Comparison of ENCODE assay signal across 12 cellular contexts in the genomic region with DNA sequence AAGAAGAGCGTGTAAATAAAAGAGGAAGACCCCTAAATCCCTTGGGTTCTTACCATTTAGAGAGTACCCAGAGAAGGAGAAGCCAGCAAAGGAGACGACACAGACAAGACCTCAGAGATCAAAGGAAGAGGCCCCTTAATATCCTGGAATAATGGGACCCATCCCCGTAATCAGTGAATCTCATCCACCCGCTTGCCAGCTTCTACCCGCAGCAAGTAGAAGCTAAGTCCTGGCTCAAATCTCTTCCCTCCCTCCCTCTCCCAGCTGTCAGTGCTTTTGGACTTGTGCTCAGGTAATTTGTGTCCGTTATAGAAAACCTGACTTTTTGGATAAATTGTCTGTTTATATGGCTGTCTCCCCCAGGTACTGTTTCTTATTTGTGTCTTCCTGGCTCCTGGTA. TPM values are rescaled to one million over a fixed set of nuclear protein-coding genes. Genes with fewer than 3 reads are reported as not detected.
DNase-seq lines count a peak whose midpoint lies in the region; ATAC-seq, FAIRE-seq and TF ChIP-seq lines count a peak whose summit lies in the region.
"Had no signal": no experiment of that assay in that cellular context is flagged by ENCODE, and none has a peak within 500 bp of the region (broad histone marks: within the 10 kb centered on the region; RNA-seq: fewer than 3 reads in every experiment).

No MANE protein-coding gene starts in this region.

- H3K4me3 ChIP-seq in HepG2 (replicated peaks in 1 of 3; ENCODE audit: insufficient read depth in 1 of 3, low read depth in 2 of 3, low read length in 3 of 3) (no peak overlapping the region), right lobe of liver (no peak overlapping the region), adrenal gland (no peak overlapping the region), vagina (peak overlapping the region in 1 of 2 donors; percentile 89), HAP-1 (no peak overlapping the region)
- no peak overlapping the region for H3K4me3 ChIP-seq in naive thymus-derived CD4-positive, alpha-beta T cell (ENCODE audit: low read length)

- no peak for TF ChIP-seq RAD21 in HepG2 (CRISPR knock-in tag; IDR thresholded peaks at IDR 0.05)

- peaks cover 54 to 77% (median 73%) of the 10 kb centered on the region in 7 donors for H3K4me1 Mint-ChIP-seq in naive thymus-derived CD4-positive, alpha-beta T cell

- H3K27ac ChIP-seq in HepG2 (ENCODE audit: extremely low read length, insufficient read depth, low read length) (no peak overlapping the region), right lobe of liver (no peak overlapping the region), adrenal gland (peak overlapping the region in 3 of 5 donors; percentile 86 to 99 (median 88)), vagina (peak overlapping the region; percentile 96)
- H3K27ac ChIP-seq in naive thymus-derived CD4-positive, alpha-beta T cell (ENCODE audit: low read depth, low read length): no peak overlapping the region

- peak overlapping the region in 8 of 10 donors; percentile 17 to 98 (median 94) for H3K4me3 Mint-ChIP-seq in naive thymus-derived CD4-positive, alpha-beta T cell

- no TSS peak for BruUV-seq in HepG2 (replicated peaks; lab: Mats Ljungman, UMichigan)

- no peaks in the 10 kb centered on the region for H3K9me3 ChIP-seq in HepG2 (ENCODE audit: low read length)
- no peaks in the 10 kb centered on the region for H3K9me3 ChIP-seq in right lobe of liver
- H3K9me3 ChIP-seq in adrenal gland (replicated peaks in 1 of 3): no peaks in the 10 kb centered on the region
- H3K9me3 ChIP-seq in naive thymus-derived CD4-positive, alpha-beta T cell (ENCODE audit: control insufficient read depth in 2 of 3, low read length in 3 of 3): no peaks in the 10 kb centered on the region
- H3K9me3 ChIP-seq in vagina: no peaks in the 10 kb centered on the region
- no peaks in the 10 kb centered on the region for H3K9me3 ChIP-seq in HAP-1

- TF ChIP-seq POLR2A in HepG2 (IDR thresholded peaks at IDR 0.05; ENCODE audit: insufficient read depth in 1 of 2, low read depth in 2 of 2, low read length in 2 of 2) (no peak), right lobe of liver (IDR thresholded peaks at IDR 0.05) (no peak), adrenal gland (IDR thresholded peaks at IDR 0.05) (no peak), vagina (IDR thresholded peaks at IDR 0.05) (no peak)

- CTCF ChIA-PET in HepG2 (lab: Yijun Ruan, JAX; ENCODE audit: low intra/inter-chr PET ratio, low total read pairs): no interaction called here
- CTCF ChIA-PET in naive thymus-derived CD4-positive, alpha-beta T cell (lab: Charles Lee): interaction anchor here (1.0 to 1.7 kb wide), 2 partner anchors 9 to 52 kb away, joined by 3 to 5 read pairs; no protein-coding TSS in a partner anchor

- FAIRE-seq in HepG2 (lab: Jason Lieb, UNC): no peak
- FAIRE-seq: D721Med had no signal

- H3K4me2 ChIP-seq in HepG2 (ENCODE audit: low read depth, low read length): 0 out of 2 replicates have a peak overlapping the region, but pooled peaks have one; percentile 93

- DNase-seq in HepG2 (ENCODE audit: low spot score) (no peak), right lobe of liver (no peak), adrenal gland (no peak), vagina (ENCODE audit: extremely low spot score in 2 of 2) (no peak), HAP-1 (ENCODE audit: low spot score in 2 of 2) (no peak)
- no peak for DNase-seq in naive thymus-derived CD4-positive, alpha-beta T cell
- DNase-seq in activated CD4-positive, CD25-positive, alpha-beta regulatory T cell treated with anti-CD3 and anti-CD28 coated beads, Interleukin-2, amount 50 U/mL, for 72 hours: no peak
- no peak for DNase-seq in stimulated activated CD4-positive, alpha-beta T cell treated with anti-CD3 and anti-CD28 coated beads, Interleukin-4, amount 100 ng/mL, for 24 hours
- DNase-seq: activated CD8-positive, alpha-beta memory T cell treated with anti-CD3 and anti-CD28 coated beads for 24 hours; Kasumi-1; kidney glomerular epithelial cell had no signal

- ATAC-seq in HepG2 (no peak), right lobe of liver (no peak)
- ATAC-seq in naive thymus-derived CD4-positive, alpha-beta T cell: no peak

- TF ChIP-seq EP300 in HepG2 (IDR thresholded peaks at IDR 0.05; ENCODE audit: low read depth in 2 of 2, low read length in 2 of 2): no peak
- no peak for TF ChIP-seq EP300 in HepG2 (CRISPR knock-in tag; IDR thresholded peaks at IDR 0.05; ENCODE audit: borderline replicate concordance)

- no peaks in the 10 kb centered on the region for H3K27me3 Mint-ChIP-seq in naive thymus-derived CD4-positive, alpha-beta T cell

- 95% methylated on average over 6 of the region's 6 CpGs for WGBS in HepG2 (ENCODE audit: low lambda C conversion rate)
- WGBS in right lobe of liver (ENCODE audit: insufficient coverage, low coverage, low lambda C conversion rate, missing lambda C conversion rate): 89% methylated on average over 4 of the region's 6 CpGs
- WGBS in adrenal gland, 4 donors: 92 to 95% (median 94%) methylated on average over 6 of the region's 6 CpGs

- peaks cover 9% of the 10 kb centered on the region; the same call in 1 of the 2 replicates for H4K20me1 ChIP-seq in HepG2 (ENCODE audit: insufficient read depth, low read length)

- intact Hi-C loops in HepG2 (cut with micrococcal nuclease; ENCODE audit: unreplicated experiment): no loop called here
- intact Hi-C loops in right lobe of liver (cut with DNase I): loop anchor here in 1 of 2 donors (10.0 kb wide), 1 partner anchor 48 kb away; no protein-coding TSS in a partner anchor
- intact Hi-C loops in adrenal gland (cut with DNase I): no loop called here
- intact Hi-C loops in naive thymus-derived CD4-positive, alpha-beta T cell (cut with micrococcal nuclease): loop anchor here (5.0 to 10.0 kb wide), 7 partner anchors 95 to 1835 kb away; a partner anchor contains a TSS
- intact Hi-C loops in vagina (cut with DNase I): no loop called here

- POLR2A ChIA-PET in HepG2 (lab: Yijun Ruan, JAX): no interaction called here
- POLR2A ChIA-PET in naive thymus-derived CD4-positive, alpha-beta T cell (lab: Charles Lee): interaction anchor here (0.6 to 1.2 kb wide), 3 partner anchors 10 to 28 kb away, joined by 3 read pairs; no protein-coding TSS in a partner anchor

- H3K9ac ChIP-seq in HepG2 (ENCODE audit: insufficient read depth, low read depth, low read length): no peak overlapping the region

- H3K79me2 ChIP-seq in HepG2 (ENCODE audit: insufficient read depth, low read length): peaks cover 57% of the 10 kb centered on the region

- peak overlapping the region; percentile 65 to 99 (median 96) for H3K27ac Mint-ChIP-seq in naive thymus-derived CD4-positive, alpha-beta T cell

- H3K27me3 ChIP-seq in HepG2 (ENCODE audit: control insufficient read depth in 1 of 2, insufficient read depth in 2 of 2, low read length in 2 of 2): no peaks in the 10 kb centered on the region; a peak in 1 of 5 replicates
- H3K27me3 ChIP-seq in right lobe of liver: no peaks in the 10 kb centered on the region
- H3K27me3 ChIP-seq in adrenal gland: no peaks in the 10 kb centered on the region
- no peaks in the 10 kb centered on the region for H3K27me3 ChIP-seq in naive thymus-derived CD4-positive, alpha-beta T cell (ENCODE audit: control insufficient read depth in 2 of 2, insufficient read depth in 2 of 2, low read length in 2 of 2)
- H3K27me3 ChIP-seq in vagina: no peaks in the 10 kb centered on the region
- H3K27me3 ChIP-seq in HAP-1 (ENCODE audit: low read depth): no peaks in the 10 kb centered on the region

- H3K9me3 Mint-ChIP-seq in naive thymus-derived CD4-positive, alpha-beta T cell: peaks cover 0 to 5% (median 0%) of the 10 kb centered on the region in 11 donors

- H3K4me1 ChIP-seq in HepG2 (ENCODE audit: insufficient read depth, low read length) (peaks cover 79% of the 10 kb centered on the region), right lobe of liver (peaks cover 4 to 42% (median 9%) of the 10 kb centered on the region in 4 donors), adrenal gland (replicated peaks in 1 of 2) (peaks cover 48 to 75% of the 10 kb centered on the region in 2 donors), vagina (peaks cover 82% of the 10 kb centered on the region), HAP-1 (peaks cover 34% of the 10 kb centered on the region)
- peaks cover 23 to 29% of the 10 kb centered on the region in 2 donors for H3K4me1 ChIP-seq in naive thymus-derived CD4-positive, alpha-beta T cell (ENCODE audit: control insufficient read depth in 2 of 2, insufficient read depth in 2 of 2, low read length in 2 of 2)

- TF ChIP-seq CTCF in HepG2 (CRISPR knock-in tag; IDR thresholded peaks at IDR 0.05) (no peak), right lobe of liver (IDR thresholded peaks at IDR 0.05) (no peak), adrenal gland (IDR thresholded peaks at IDR 0.05) (no peak), vagina (IDR thresholded peaks at IDR 0.05) (no peak)

- no peak overlapping the region for H2AFZ ChIP-seq in HepG2 (ENCODE audit: low read length)

- in situ Hi-C loops in HepG2 (cut with HindIII; ENCODE audit: extremely low pct_ligation_motif_present, low pct_unique_long_range_greater_than_20kb) (no loop called here), HAP-1 (cut with MboI; ENCODE audit: low sequenced_read_pairs) (no loop called here)

- H3K36me3 ChIP-seq in HepG2 (replicated peaks in 1 of 2; ENCODE audit: control insufficient read depth in 1 of 2, insufficient read depth in 2 of 2, low read length in 2 of 2) (peaks cover 0 to 3% of the 10 kb centered on the region in 2 experiments; a peak in 2 of 5 replicates), right lobe of liver (no peaks in the 10 kb centered on the region), adrenal gland (replicated peaks in 1 of 2) (peaks cover 0 to 4% of the 10 kb centered on the region in 2 donors), vagina (no peaks in the 10 kb centered on the region), HAP-1 (replicated peaks) (no peaks in the 10 kb centered on the region)
- H3K36me3 ChIP-seq in naive thymus-derived CD4-positive, alpha-beta T cell (ENCODE audit: control insufficient read depth in 2 of 3, insufficient read depth in 3 of 3, low read length in 3 of 3): peaks cover 0 to 6% (median 0%) of the 10 kb centered on the region in 3 experiments

- H3K36me3 Mint-ChIP-seq in naive thymus-derived CD4-positive, alpha-beta T cell: peaks cover 4 to 40% (median 5%) of the 10 kb centered on the region in 5 donors

RNA-seq across cellular contexts. Expression of a gene that starts 1.9 kb away (rescaled TPM):
- 82.6 and 106 TPM in 2 replicates for total RNA-seq in HepG2 (2016; rRNA removed; fragmentation: Illumina TruSeq; extraction: Trizol)
- 95.5 and 110 TPM in 2 replicates for total RNA-seq in HepG2 (2016; cell fraction: cytosol; rRNA removed; fragmentation: Illumina TruSeq; extraction: Trizol; ENCODE audit: low read depth)
- 87.8 and 105 TPM in 2 replicates for total RNA-seq in HepG2 (2016; cell fraction: insoluble cytoplasmic fraction; rRNA removed; fragmentation: Illumina TruSeq; extraction: Trizol)
- 174 and 185 TPM in 2 replicates for total RNA-seq in HepG2 (2016; cell fraction: membrane; rRNA removed; fragmentation: Illumina TruSeq; extraction: Trizol)
- 39.6 and 43.2 TPM in 2 replicates for total RNA-seq in HepG2 (2016; cell fraction: nucleus; rRNA removed; fragmentation: Illumina TruSeq; extraction: Trizol)
- polyA plus RNA-seq in HepG2 (2011; rRNA removed): 46.1 and 59.2 TPM in 2 replicates
- 37.9 and 54.1 TPM in 2 replicates for polyA plus RNA-seq in HepG2 (2011; cell fraction: cytosol; rRNA removed)
- 18.8 and 19.1 TPM in 2 replicates for polyA plus RNA-seq in HepG2 (2011; cell fraction: nucleus; rRNA removed)
- polyA plus RNA-seq in HepG2 (2012): 51.6 and 58.6 TPM in 2 replicates
- 162 and 195 TPM in 2 replicates for polyA plus RNA-seq in HepG2 (2016; cell fraction: cytosol; fragmentation: Illumina TruSeq; extraction: Trizol; ENCODE audit: low read depth)
- polyA plus RNA-seq in HepG2 (2016; cell fraction: insoluble cytoplasmic fraction; fragmentation: Illumina TruSeq; extraction: Trizol; ENCODE audit: low read depth): 151 and 158 TPM in 2 replicates
- 245 TPM in 2 replicates for polyA plus RNA-seq in HepG2 (2016; cell fraction: membrane; fragmentation: Illumina TruSeq; extraction: Trizol; ENCODE audit: low read depth)
- polyA plus RNA-seq in HepG2 (2016; cell fraction: nucleus; fragmentation: Illumina TruSeq; extraction: Trizol; ENCODE audit: insufficient read depth, low read depth): 81.9 and 88.0 TPM in 2 replicates
- 6.1 and 16.0 TPM in 2 replicates for polyA minus RNA-seq in HepG2 (2011; rRNA and poly(A)+ RNA removed; ENCODE audit: low replicate concordance)
- polyA minus RNA-seq in HepG2 (2011; cell fraction: cytosol; rRNA and poly(A)+ RNA removed): 23.7 and 24.1 TPM in 2 replicates
- 16.4 and 21.4 TPM in 2 replicates for polyA minus RNA-seq in HepG2 (2011; cell fraction: nucleus; rRNA and poly(A)+ RNA removed)
- total RNA-seq in right lobe of liver: 100 to 1,000 TPM in 1 of 6 experiments, 10 to 100 TPM in 5; 32.4 to 102 (median 37.9) TPM
- total RNA-seq in adrenal gland: 10 to 100 TPM; 18.0 to 64.4 (median 36.5) TPM
- 10 to 100 TPM; 35.0 to 74.0 (median 54.8) TPM for polyA plus RNA-seq in adrenal gland
- 10 to 100 TPM; 13.4 to 29.1 (median 20.0) TPM for total RNA-seq in naive thymus-derived CD4-positive, alpha-beta T cell
- 10 to 100 TPM; 33.3 to 43.8 TPM for polyA plus RNA-seq in naive thymus-derived CD4-positive, alpha-beta T cell
- total RNA-seq in vagina: 23.6 TPM

RNA-seq across cellular contexts. Expression of a gene that starts 2.3 kb away (rescaled TPM):
- 19.3 and 26.1 TPM in 2 replicates for total RNA-seq in HepG2 (2016; rRNA removed; fragmentation: Illumina TruSeq; extraction: Trizol)
- total RNA-seq in HepG2 (2016; cell fraction: cytosol; rRNA removed; fragmentation: Illumina TruSeq; extraction: Trizol; ENCODE audit: low read depth): 5.0 and 5.9 TPM in 2 replicates
- total RNA-seq in HepG2 (2016; cell fraction: insoluble cytoplasmic fraction; rRNA removed; fragmentation: Illumina TruSeq; extraction: Trizol): 19.9 and 24.5 TPM in 2 replicates
- 16.0 and 17.0 TPM in 2 replicates for total RNA-seq in HepG2 (2016; cell fraction: membrane; rRNA removed; fragmentation: Illumina TruSeq; extraction: Trizol)
- total RNA-seq in HepG2 (2016; cell fraction: nucleus; rRNA removed; fragmentation: Illumina TruSeq; extraction: Trizol): 14.7 and 15.1 TPM in 2 replicates
- 5.0 and 6.3 TPM in 2 replicates for polyA plus RNA-seq in HepG2 (2011; rRNA removed)
- 3.9 and 4.7 TPM in 2 replicates for polyA plus RNA-seq in HepG2 (2011; cell fraction: cytosol; rRNA removed)
- 12.3 and 12.9 TPM in 2 replicates for polyA plus RNA-seq in HepG2 (2011; cell fraction: nucleus; rRNA removed)
- polyA plus RNA-seq in HepG2 (2012): 5.8 and 5.9 TPM in 2 replicates
- polyA plus RNA-seq in HepG2 (2016; cell fraction: cytosol; fragmentation: Illumina TruSeq; extraction: Trizol; ENCODE audit: low read depth): 0.90 and 1.3 TPM in 2 replicates
- 10.0 and 11.9 TPM in 2 replicates for polyA plus RNA-seq in HepG2 (2016; cell fraction: insoluble cytoplasmic fraction; fragmentation: Illumina TruSeq; extraction: Trizol; ENCODE audit: low read depth)
- 4.5 and 5.0 TPM in 2 replicates for polyA plus RNA-seq in HepG2 (2016; cell fraction: membrane; fragmentation: Illumina TruSeq; extraction: Trizol; ENCODE audit: low read depth)
- polyA plus RNA-seq in HepG2 (2016; cell fraction: nucleus; fragmentation: Illumina TruSeq; extraction: Trizol; ENCODE audit: insufficient read depth, low read depth): 19.3 and 20.7 TPM in 2 replicates
- polyA minus RNA-seq in HepG2 (2011; rRNA and poly(A)+ RNA removed; ENCODE audit: low replicate concordance): 4.9 and 13.7 TPM in 2 replicates
- 9.6 and 11.5 TPM in 2 replicates for polyA minus RNA-seq in HepG2 (2011; cell fraction: cytosol; rRNA and poly(A)+ RNA removed)
- polyA minus RNA-seq in HepG2 (2011; cell fraction: nucleus; rRNA and poly(A)+ RNA removed): 39.1 and 40.5 TPM in 2 replicates
- total RNA-seq in right lobe of liver: 10 to 100 TPM; 10.3 to 15.1 (median 13.8) TPM
- 10 to 100 TPM; 18.8 to 47.2 (median 27.2) TPM for total RNA-seq in adrenal gland
- 10 to 100 TPM in 1 of 3 donors, 1 to 10 TPM in 2; 7.2 to 12.3 (median 9.8) TPM for polyA plus RNA-seq in adrenal gland
- total RNA-seq in naive thymus-derived CD4-positive, alpha-beta T cell: 10 to 100 TPM in 1 of 5 experiments, 1 to 10 TPM in 4; 4.0 to 15.7 (median 6.5) TPM
- 1 to 10 TPM in 1 of 2 donors, under 1 TPM in 1; 0.82 to 1.4 TPM for polyA plus RNA-seq in naive thymus-derived CD4-positive, alpha-beta T cell
- total RNA-seq in vagina: 19.2 TPM

Comparison
In these comparisons a context has a peak if more than half of its experiments do, and no peak if none do; other contexts are left out.
1. H3K27ac ChIP-seq: peak in adrenal gland (3 of 5) and vagina (single experiment); none in HepG2 (single experiment), right lobe of liver (0 of 3) and naive thymus-derived CD4-positive, alpha-beta T cell (single experiment).
2. intact Hi-C loops: an anchor here in naive thymus-derived CD4-positive, alpha-beta T cell (5.0 to 10.0 kb wide); none called in HepG2, adrenal gland and vagina.